17 cellular contexts compared by ENCODE assay signal in the genomic region with DNA sequence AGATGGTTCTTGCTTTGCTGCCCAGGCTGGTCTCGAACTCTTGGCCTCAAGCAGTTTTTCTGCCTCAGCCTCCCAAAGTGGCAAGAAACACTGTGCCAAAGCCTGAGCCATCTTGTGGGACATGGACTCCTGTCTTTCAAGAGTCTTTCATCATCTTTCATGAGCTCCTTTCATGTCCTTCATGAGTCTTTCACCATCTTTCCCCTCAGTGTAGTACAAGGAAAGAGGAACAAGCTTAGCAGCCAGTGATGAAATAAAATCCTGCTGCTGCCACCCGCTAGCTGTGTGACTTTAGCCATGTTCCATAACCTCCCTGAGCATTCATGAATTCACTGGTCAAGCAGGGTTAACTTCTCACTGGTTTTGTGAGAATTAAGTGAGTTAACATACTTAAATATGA.
A peak's percentile ranks its signal among the peaks of the same experiment; 100 is the strongest.
DNase-seq lines count a peak whose midpoint lies in the region; ATAC-seq and TF ChIP-seq lines count a peak whose summit lies in the region.
"Had no signal": no experiment of that assay in that cellular context is flagged by ENCODE, and none has a peak within 500 bp of the region (broad histone marks: within the 10 kb centered on the region; RNA-seq: fewer than 3 reads in every experiment).

No MANE protein-coding gene starts in this region.

- peak; percentile 35 for ATAC-seq in naive thymus-derived CD4-positive, alpha-beta T cell
- ATAC-seq in HG03196 (IDR thresholded peaks at IDR 0.05; ENCODE audit: unreplicated experiment) = no peak

- H3K9me3 ChIP-seq in naive thymus-derived CD4-positive, alpha-beta T cell (ENCODE audit: control insufficient read depth in 2 of 3, low read length in 3 of 3) = no peaks in the 10 kb centered on the region
- H3K9me3 ChIP-seq: SJCRH30 had no signal

- no peak overlapping the region for H3K4me3 Mint-ChIP-seq in CD14-positive monocyte
- H3K4me3 Mint-ChIP-seq in naive thymus-derived CD4-positive, alpha-beta T cell = no peak overlapping the region
- H3K4me3 Mint-ChIP-seq: CD4-positive, alpha-beta memory T cell had no signal

- H3K27ac ChIP-seq in naive thymus-derived CD4-positive, alpha-beta T cell (ENCODE audit: low read depth, low read length) = no peak overlapping the region
- H3K27ac ChIP-seq: SJCRH30 had no signal

- no peak overlapping the region for H3K4me3 ChIP-seq in NB4 (ENCODE audit: low read depth, low read length)
- H3K4me3 ChIP-seq in naive thymus-derived CD4-positive, alpha-beta T cell (ENCODE audit: low read length) = no peak overlapping the region
- H3K4me3 ChIP-seq: SJCRH30 had no signal

- peaks cover 0 to 2% of the 10 kb centered on the region in 2 donors for H3K27me3 ChIP-seq in naive thymus-derived CD4-positive, alpha-beta T cell (ENCODE audit: control insufficient read depth in 2 of 2, insufficient read depth in 2 of 2, low read length in 2 of 2)
- H3K27me3 ChIP-seq: SJCRH30 had no signal

- DNase-seq in CD14-positive monocyte (ENCODE audit: low spot score) (peak; percentile 65), NB4 (ENCODE audit: low read depth) (peak; percentile 71), SKM-1 (lab: John Stamatoyannopoulos, UW; ENCODE audit: unreplicated experiment) (peak; percentile 96), COLO668 (lab: John Stamatoyannopoulos, UW; ENCODE audit: unreplicated experiment) (no peak), NCI-H1048 (lab: John Stamatoyannopoulos, UW) (no peak)
- no peak for DNase-seq in naive thymus-derived CD4-positive, alpha-beta T cell
- no peak for DNase-seq in activated CD8-positive, alpha-beta memory T cell treated with anti-CD3 and anti-CD28 coated beads for 24 hours
- DNase-seq: CD4-positive, alpha-beta memory T cell; H7; IMR-90; NCI-H1092; NCI-H2107; NCI-H2227 treated with DMSO at 0.1 percent for 48 hours; NCI-H524; RPMI8226; SJCRH30 had no signal

- peak overlapping the region; percentile 80 to 97 (median 89) for H3K27ac Mint-ChIP-seq in CD14-positive monocyte
- no peak overlapping the region for H3K27ac Mint-ChIP-seq in naive thymus-derived CD4-positive, alpha-beta T cell
- H3K27ac Mint-ChIP-seq: CD4-positive, alpha-beta memory T cell had no signal

- H3K36me3 Mint-ChIP-seq in CD14-positive monocyte = peaks cover 21 to 24% of the 10 kb centered on the region in 2 donors
- H3K36me3 Mint-ChIP-seq in naive thymus-derived CD4-positive, alpha-beta T cell = no peaks in the 10 kb centered on the region
- H3K36me3 Mint-ChIP-seq: CD4-positive, alpha-beta memory T cell had no signal

- POLR2A ChIA-PET in naive thymus-derived CD4-positive, alpha-beta T cell (lab: Charles Lee) = no interaction called here

- CTCF ChIA-PET in naive thymus-derived CD4-positive, alpha-beta T cell (lab: Charles Lee) = no interaction called here

- no peaks in the 10 kb centered on the region for H3K4me1 ChIP-seq in naive thymus-derived CD4-positive, alpha-beta T cell (ENCODE audit: control insufficient read depth in 2 of 2, insufficient read depth in 2 of 2, low read length in 2 of 2)
- H3K4me1 ChIP-seq: SJCRH30 had no signal

- H3K36me3 ChIP-seq in naive thymus-derived CD4-positive, alpha-beta T cell (ENCODE audit: control insufficient read depth in 2 of 3, insufficient read depth in 3 of 3, low read length in 3 of 3) = no peaks in the 10 kb centered on the region
- H3K36me3 ChIP-seq: SJCRH30 had no signal

- no peaks in the 10 kb centered on the region for H3K27me3 Mint-ChIP-seq in CD14-positive monocyte (ENCODE audit: low read depth in 3 of 3)
- peaks cover 4 to 10% (median 7%) of the 10 kb centered on the region in 5 donors for H3K27me3 Mint-ChIP-seq in naive thymus-derived CD4-positive, alpha-beta T cell

- no peak for TF ChIP-seq CTCF in CD14-positive monocyte (IDR thresholded peaks at IDR 0.05)
- no peak for TF ChIP-seq CTCF in NB4 (IDR thresholded peaks at IDR 0.05; ENCODE audit: low read depth, low read length)

- intact Hi-C loops in CD14-positive monocyte (cut with micrococcal nuclease) = loop anchor here in 1 of 2 donors (2.0 to 10.0 kb wide), 2 partner anchors 41 to 323 kb away; a partner anchor contains a TSS
- intact Hi-C loops in naive thymus-derived CD4-positive, alpha-beta T cell (cut with micrococcal nuclease) = no loop called here

- peaks cover 0 to 3% (median 0%) of the 10 kb centered on the region in 7 donors for H3K9me3 Mint-ChIP-seq in CD14-positive monocyte
- H3K9me3 Mint-ChIP-seq in naive thymus-derived CD4-positive, alpha-beta T cell = no peaks in the 10 kb centered on the region
- H3K9me3 Mint-ChIP-seq: CD4-positive, alpha-beta memory T cell had no signal

- TF ChIP-seq POLR2A in NB4 (IDR thresholded peaks at IDR 0.05; ENCODE audit: extremely low read depth, insufficient read length) = no peak

- H3K4me1 Mint-ChIP-seq in CD14-positive monocyte = peaks cover 68% of the 10 kb centered on the region
- peaks cover 0 to 5% (median 0%) of the 10 kb centered on the region in 7 donors for H3K4me1 Mint-ChIP-seq in naive thymus-derived CD4-positive, alpha-beta T cell

Comparison
In these comparisons a context has a peak if more than half of its experiments do, and no peak if none do; other contexts are left out.
1. DNase-seq: peak in CD14-positive monocyte (single experiment), NB4 (single experiment) and SKM-1 (single experiment); none in naive thymus-derived CD4-positive, alpha-beta T cell (0 of 9), activated CD8-positive, alpha-beta memory T cell treated with anti-CD3 and anti-CD28 coated beads for 24 hours (single experiment), COLO668 (single experiment) and NCI-H1048 (single experiment).
2. H3K27ac Mint-ChIP-seq: peak in CD14-positive monocyte (7 of 7); none in naive thymus-derived CD4-positive, alpha-beta T cell (0 of 9).